ENCODE assay signal across 8 cellular contexts in genomic region chr2:98487806-98488189, GRCh38. TPM values are rescaled to one million over a fixed set of nuclear protein-coding genes. Genes with fewer than 3 reads are reported as not detected.
DNase-seq lines count a peak whose midpoint lies in the region; ATAC-seq, FAIRE-seq and TF ChIP-seq lines count a peak whose summit lies in the region.

No MANE protein-coding gene starts in this region.

- no peak overlapping the region for H3K14ac ChIP-seq in H1 (ENCODE audit: insufficient read length)

- no peak overlapping the region for H2BK5ac ChIP-seq in H1 (ENCODE audit: low read depth, low read length)

- H3K4me1 ChIP-seq in H1 (replicated peaks in 1 of 4; ENCODE audit: control insufficient read depth in 3 of 4, insufficient read depth in 4 of 4, low read length in 3 of 4) = peaks cover 6 to 18% (median 12%) of the 10 kb centered on the region in 4 experiments; a peak in 6 of 7 replicates
- peaks cover 0 to 94% (median 40%) of the 10 kb centered on the region in 3 donors for H3K4me1 ChIP-seq in gastroesophageal sphincter

- H3K18ac ChIP-seq in H1 (ENCODE audit: extremely low read depth, low read length) = no peak overlapping the region

- peaks cover 5% of the 10 kb centered on the region for H3K36me3 Mint-ChIP-seq in activated CD4-positive, alpha-beta T cell treated with anti-CD3 and anti-CD28 coated beads for 36 hours (ENCODE audit: low read depth)
- H3K36me3 Mint-ChIP-seq in T-helper 1 cell treated with Interleukin-12 subunit alpha and Interleukin-12 subunit beta and Interleukin-4 antibody, amounts not matched to agents 30 μg/mL and 1 μg/mL, for 36 hours (ENCODE audit: low read depth) = peaks cover 35% of the 10 kb centered on the region
- no peaks in the 10 kb centered on the region for H3K36me3 Mint-ChIP-seq in progenitor cell of endocrine pancreas (ENCODE audit: insufficient read depth)

- TF ChIP-seq POLR2A in H1 (IDR thresholded peaks at IDR 0.05; ENCODE audit: control extremely low read depth in 1 of 2, low read depth in 2 of 2, low read length in 2 of 2) (no peak), gastroesophageal sphincter (IDR thresholded peaks at IDR 0.05) (no peak)

- H2AK5ac ChIP-seq in H1 (ENCODE audit: low read depth, low read length) = no peak overlapping the region

- H3K9me3 ChIP-seq in H1 (ENCODE audit: insufficient read depth in 2 of 2, low read depth in 1 of 2, low read length in 1 of 2) = no peaks in the 10 kb centered on the region
- H3K9me3 ChIP-seq in gastroesophageal sphincter = no peaks in the 10 kb centered on the region

- intact Hi-C loops in activated CD4-positive, alpha-beta T cell treated with anti-CD3 and anti-CD28 coated beads for 36 hours (cut with DNase I, micrococcal nuclease) = no loop called here

- H3K23me2 ChIP-seq in H1 (ENCODE audit: low read depth, low read length) = no peaks in the 10 kb centered on the region

- CTCF ChIA-PET in activated CD4-positive, alpha-beta T cell treated with anti-CD3 and anti-CD28 coated beads for 36 hours (lab: Charles Lee) = interaction anchor here (0.6 to 3.7 kb wide), 28 partner anchors 8 to 771 kb away, joined by 3 to 33 read pairs (median 4); no protein-coding TSS in a partner anchor
- CTCF ChIA-PET in H1 (lab: Charles Lee; ENCODE audit: partially characterized antibody) = interaction anchor here (0.7 to 4.9 kb wide), 34 partner anchors 8 to 176 kb away, joined by 3 to 30 read pairs (median 5); no protein-coding TSS in a partner anchor

- TF ChIP-seq EP300 in H1 (IDR thresholded peaks at IDR 0.05; ENCODE audit: borderline replicate concordance in 1 of 2, low read depth in 2 of 2, low read length in 2 of 2) = no peak
- TF ChIP-seq EP300 in gastroesophageal sphincter (IDR thresholded peaks at IDR 0.05) = no peak

- no peak overlapping the region for H4K5ac ChIP-seq in H1 (ENCODE audit: insufficient read length, low read depth, low read length)

- POLR2A ChIA-PET in activated CD4-positive, alpha-beta T cell treated with anti-CD3 and anti-CD28 coated beads for 36 hours (lab: Charles Lee) = interaction anchor here (1.0 kb wide), 1 partner anchor 23 kb away, joined by 3 read pairs; no protein-coding TSS in a partner anchor
- POLR2A ChIA-PET in H1 (lab: Charles Lee; ENCODE audit: partially characterized antibody) = no interaction called here

- H4K20me1 ChIP-seq in H1 (replicated peaks in 1 of 2; ENCODE audit: control insufficient read depth in 1 of 2, insufficient read depth in 2 of 2, low read length in 2 of 2) = peaks cover 6 to 24% of the 10 kb centered on the region in 2 experiments

- H3K56ac ChIP-seq in H1 (replicated peaks; ENCODE audit: insufficient read length, low read depth, low read length) = no peak overlapping the region

- no peak overlapping the region for H3K4me3 ChIP-seq in H1 (ENCODE audit: extremely low read depth in 1 of 4, insufficient read depth in 2 of 4, low read depth in 3 of 4, low read length in 4 of 4)
- no peak overlapping the region for H3K4me3 ChIP-seq in gastroesophageal sphincter

- H3K27ac Mint-ChIP-seq in activated CD4-positive, alpha-beta T cell treated with anti-CD3 and anti-CD28 coated beads for 36 hours = no peak overlapping the region
- H3K27ac Mint-ChIP-seq in T-helper 1 cell treated with Interleukin-12 subunit alpha and Interleukin-12 subunit beta and Interleukin-4 antibody, amounts not matched to agents 30 μg/mL and 1 μg/mL, for 36 hours = no peak overlapping the region
- H3K27ac Mint-ChIP-seq in progenitor cell of endocrine pancreas = no peak overlapping the region

- H3K27me3 ChIP-seq in H1 (replicated peaks in 1 of 4; ENCODE audit: control insufficient read depth in 3 of 4, extremely low read depth in 1 of 4, insufficient read depth in 3 of 4, low read length in 3 of 4) (no peaks in the 10 kb centered on the region), gastroesophageal sphincter (no peaks in the 10 kb centered on the region)

- H2BK20ac ChIP-seq in H1 (ENCODE audit: low read length) = no peak overlapping the region

- no peak overlapping the region for H3K23ac ChIP-seq in H1 (ENCODE audit: insufficient read length)

- H3K27ac ChIP-seq in H1 (ENCODE audit: low read depth, low read length) (no peak overlapping the region), gastroesophageal sphincter (no peak overlapping the region)

- H3K79me1 ChIP-seq in H1 (ENCODE audit: low read depth, low read length) = peaks cover 14% of the 10 kb centered on the region; the same call in 1 of the 2 replicates

- H2BK12ac ChIP-seq in H1 (ENCODE audit: low read depth, low read length) = no peak overlapping the region

- H3K9ac ChIP-seq in H1 (replicated peaks in 1 of 4; ENCODE audit: extremely low read depth in 1 of 4, low read depth in 3 of 4, low read length in 3 of 4) = no peak overlapping the region

- ATAC-seq in activated CD4-positive, alpha-beta T cell treated with anti-CD3 and anti-CD28 coated beads for 36 hours = peak; percentile 62
- peak; percentile 52 for ATAC-seq in GM21528 (IDR thresholded peaks at IDR 0.05; ENCODE audit: low FRiP score, unreplicated experiment)
- ATAC-seq in gastroesophageal sphincter = no peak

- no peak overlapping the region for H3K4me3 Mint-ChIP-seq in activated CD4-positive, alpha-beta T cell treated with anti-CD3 and anti-CD28 coated beads for 36 hours
- H3K4me3 Mint-ChIP-seq in T-helper 1 cell treated with Interleukin-12 subunit alpha and Interleukin-12 subunit beta and Interleukin-4 antibody, amounts not matched to agents 30 μg/mL and 1 μg/mL, for 36 hours = peak overlapping the region; percentile 18
- no peak overlapping the region for H3K4me3 Mint-ChIP-seq in progenitor cell of endocrine pancreas (ENCODE audit: low read depth)

- no peak overlapping the region for H3K4ac ChIP-seq in H1 (replicated peaks; ENCODE audit: insufficient read length, low read depth, low read length)

- peak; percentile 4 to 46; a peak in 2 of 4 replicates for TF ChIP-seq RAD21 in H1 (IDR thresholded peaks at IDR 0.05 in 1 of 2, conservative IDR thresholded peaks at IDR 0.05 in 1 of 2; ENCODE audit: low read depth in 2 of 2, low read length in 2 of 2)

- peak; percentile 70 for DNase-seq in activated CD4-positive, alpha-beta T cell treated with anti-CD3 and anti-CD28 coated beads for 36 hours
- DNase-seq in activated CD4-positive, alpha-beta T cell treated with anti-CD3 and anti-CD28 coated beads for 1 hour = no peak
- peak; percentile 76 for DNase-seq in HT-29 (ENCODE audit: low spot score)
- DNase-seq in H1 (ENCODE audit: low read depth in 1 of 2, low spot score in 2 of 2) = no peak
- DNase-seq in progenitor cell of endocrine pancreas (ENCODE audit: low spot score, unreplicated experiment) = no peak

- no peak overlapping the region for H3K4me2 ChIP-seq in H1 (ENCODE audit: insufficient read depth in 1 of 2, low read depth in 2 of 2, low read length in 2 of 2)

- H3K27me3 Mint-ChIP-seq in activated CD4-positive, alpha-beta T cell treated with anti-CD3 and anti-CD28 coated beads for 36 hours = no peaks in the 10 kb centered on the region
- no peaks in the 10 kb centered on the region for H3K27me3 Mint-ChIP-seq in T-helper 1 cell treated with Interleukin-12 subunit alpha and Interleukin-12 subunit beta and Interleukin-4 antibody, amounts not matched to agents 30 μg/mL and 1 μg/mL, for 36 hours (ENCODE audit: low read depth)
- H3K27me3 Mint-ChIP-seq in progenitor cell of endocrine pancreas = no peaks in the 10 kb centered on the region

- peaks cover 3 to 87% of the 10 kb centered on the region in 2 experiments; a peak in 3 of 4 replicates for H3K79me2 ChIP-seq in H1 (ENCODE audit: control insufficient read depth in 1 of 2, insufficient read depth in 2 of 2, low read length in 2 of 2)

- 71% methylated on average over 3 of the region's 3 CpGs; no CpG with 5 or more reads in 1 of the 2 experiments for WGBS in H1 (ENCODE audit: extremely low coverage in 1 of 2, insufficient coverage in 1 of 2, insufficient read length in 1 of 2, insufficient replicate concordance in 2 of 2, low coverage in 1 of 2, low lambda C conversion rate in 2 of 2, missing lambda C conversion rate in 1 of 2), 2 experiments
- WGBS in gastroesophageal sphincter (ENCODE audit: low coverage in 1 of 2), 2 donors = 78 to 79% methylated on average over 3 of the region's 3 CpGs

- peaks cover 87% of the 10 kb centered on the region for H3K4me1 Mint-ChIP-seq in activated CD4-positive, alpha-beta T cell treated with anti-CD3 and anti-CD28 coated beads for 36 hours
- H3K4me1 Mint-ChIP-seq in T-helper 1 cell treated with Interleukin-12 subunit alpha and Interleukin-12 subunit beta and Interleukin-4 antibody, amounts not matched to agents 30 μg/mL and 1 μg/mL, for 36 hours (ENCODE audit: low read depth) = peaks cover 72% of the 10 kb centered on the region
- peaks cover 19% of the 10 kb centered on the region for H3K4me1 Mint-ChIP-seq in progenitor cell of endocrine pancreas (ENCODE audit: low read depth)

- peak in 2 of 3 experiments; percentile 41 to 64; a peak in 3 of 4 replicates for TF ChIP-seq CTCF in H1 (IDR thresholded peaks at IDR 0.05; ENCODE audit: control extremely low read depth in 1 of 3, insufficient read depth in 1 of 3, low read depth in 1 of 3, low read length in 3 of 3)
- peak; percentile 54 for TF ChIP-seq CTCF in progenitor cell of endocrine pancreas (IDR thresholded peaks at IDR 0.05; ENCODE audit: unreplicated experiment)
- TF ChIP-seq CTCF in gastroesophageal sphincter (IDR thresholded peaks at IDR 0.05) = peak in 2 of 4 experiments; percentile 25 to 29

- no peak overlapping the region for H2AFZ ChIP-seq in H1 (ENCODE audit: low read length)

- H4K8ac ChIP-seq in H1 (ENCODE audit: extremely low read depth, insufficient read depth, low read length) = no peak overlapping the region

- H2BK15ac ChIP-seq in H1 (ENCODE audit: low read length) = peak overlapping the region; percentile 19; the same call in 1 of the 2 replicates

- no peak for FAIRE-seq in H1 (lab: Jason Lieb, UNC)

- H2BK120ac ChIP-seq in H1 (replicated peaks; ENCODE audit: low read depth, low read length) = no peak overlapping the region

- no peak overlapping the region for H4K91ac ChIP-seq in H1 (replicated peaks; ENCODE audit: insufficient read length, low read length)

- no peaks in the 10 kb centered on the region for H3K9me3 Mint-ChIP-seq in activated CD4-positive, alpha-beta T cell treated with anti-CD3 and anti-CD28 coated beads for 36 hours (ENCODE audit: low read depth)
- H3K9me3 Mint-ChIP-seq in T-helper 1 cell treated with Interleukin-12 subunit alpha and Interleukin-12 subunit beta and Interleukin-4 antibody, amounts not matched to agents 30 μg/mL and 1 μg/mL, for 36 hours = no peaks in the 10 kb centered on the region
- H3K9me3 Mint-ChIP-seq in progenitor cell of endocrine pancreas (ENCODE audit: low read depth) = no peaks in the 10 kb centered on the region

- H3K36me3 ChIP-seq in H1 (ENCODE audit: control insufficient read depth in 2 of 4, insufficient read depth in 4 of 4, low read length in 3 of 4) = no peaks in the 10 kb centered on the region; a peak in 1 of 8 replicates
- H3K36me3 ChIP-seq in gastroesophageal sphincter = no peaks in the 10 kb centered on the region

RNA-seq across cellular contexts. Expression of gene INPP4A, which starts 43.1 kb away (rescaled TPM):
- 10 to 100 TPM; 29.1 to 33.0 TPM for total RNA-seq in activated CD4-positive, alpha-beta T cell treated with anti-CD3 and anti-CD28 coated beads for 36 hours
- total RNA-seq in HT-29 (2014; rRNA removed; shearing (Covaris generic)) = 9.9 and 11.5 TPM in 2 replicates
- 34.3 and 36.4 TPM in 2 replicates for total RNA-seq in H1 (2021; fragmentation: NEBNext Ultra II Directional; extraction: Animal tissue kit (Norgen Biotek cat#: 25700))
- polyA plus RNA-seq in H1 (2011; rRNA removed) = 25.6 and 38.6 TPM in 2 replicates
- polyA plus RNA-seq in H1 (2011; cell fraction: cytosol; rRNA removed) = 32.2 TPM
- 100 TPM for polyA plus RNA-seq in H1 (2011; cell fraction: nucleus; rRNA removed)
- polyA plus RNA-seq in H1 (2012, experiment 1 of 2) = 21.4 to 36.6 TPM (median 30.9 TPM) in 4 replicates
- polyA plus RNA-seq in H1 (2012, experiment 2 of 2) = 5.1 TPM
- polyA plus RNA-seq in H1 (2013, experiment 1 of 2) = 8.9 TPM
- polyA plus RNA-seq in H1 (2013, experiment 2 of 2) = 8.7 TPM
- polyA minus RNA-seq in H1 (2011; rRNA and poly(A)+ RNA removed) = 112 and 124 TPM in 2 replicates
- 55.2 TPM for polyA minus RNA-seq in H1 (2011; cell fraction: cytosol; rRNA and poly(A)+ RNA removed)
- 97.0 TPM for polyA minus RNA-seq in H1 (2011; cell fraction: nucleus; rRNA and poly(A)+ RNA removed)
- total RNA-seq in progenitor cell of endocrine pancreas = 30.5 and 33.0 TPM in 2 replicates
- 10 to 100 TPM; 30.2 to 45.1 (median 37.8) TPM for total RNA-seq in gastroesophageal sphincter

Comparison
In these comparisons a context has a peak if more than half of its experiments do, and no peak if none do; other contexts are left out.
1. DNase-seq: peak in activated CD4-positive, alpha-beta T cell treated with anti-CD3 and anti-CD28 coated beads for 36 hours (single experiment) and HT-29 (single experiment); none in activated CD4-positive, alpha-beta T cell treated with anti-CD3 and anti-CD28 coated beads for 1 hour (single experiment), H1 (0 of 2) and progenitor cell of endocrine pancreas (single experiment).